ENCODE assay signal across 8 cellular contexts in genomic region chr22:23128269-23129108, GRCh38. TPM values are rescaled to one million over a fixed set of nuclear protein-coding genes. Genes with fewer than 3 reads are reported as not detected.
A peak's percentile ranks its signal among the peaks of the same experiment; 100 is the strongest.
DNase-seq lines count a peak whose midpoint lies in the region; ATAC-seq and TF ChIP-seq lines count a peak whose summit lies in the region.

No MANE protein-coding gene starts in this region.

- H3K36me3 ChIP-seq in Peyer's patch: no peaks in the 10 kb centered on the region

- TF ChIP-seq CTCF in HFFc6 (IDR thresholded peaks at IDR 0.05) (peak; percentile 91), Peyer's patch (IDR thresholded peaks at IDR 0.05) (peak; percentile 56 to 81 (median 76)), fibroblast of villous mesenchyme (IDR thresholded peaks at IDR 0.05; ENCODE audit: insufficient read depth, low read depth, low read length) (peak; percentile 79)

- no peak overlapping the region for H3K27ac Mint-ChIP-seq in HFFc6
- no peak overlapping the region for H3K27ac Mint-ChIP-seq in activated T-helper 17 cell treated with anti-CD3 and anti-CD28 coated beads, Interleukin-2, amount 50 U/mL, for 72 hours

- DNase-seq in CD1c-positive myeloid dendritic cell (ENCODE audit: extremely low spot score) (peak; percentile 81), HFFc6 (peak; percentile 71), Peyer's patch (peak; percentile 66 to 88 (median 76)), fibroblast of villous mesenchyme (ENCODE audit: low read depth) (peak; percentile 75), occipital lobe (lab: John Stamatoyannopoulos, UW) (peak; percentile 81), superior temporal gyrus (ENCODE audit: extremely low spot score) (peak; percentile 94)

- TF ChIP-seq POLR2A in Peyer's patch (IDR thresholded peaks at IDR 0.05): no peak

- peak; percentile 77 for ATAC-seq in activated T-helper 17 cell treated with anti-CD3 and anti-CD28 coated beads, Interleukin-2, amount 50 U/mL, for 72 hours (replicated peaks)
- no peak for ATAC-seq in GM19455 (IDR thresholded peaks at IDR 0.05; ENCODE audit: unreplicated experiment)

- no peaks in the 10 kb centered on the region for H3K9me3 ChIP-seq in Peyer's patch

- H3K36me3 Mint-ChIP-seq in HFFc6 (ENCODE audit: low read depth): no peaks in the 10 kb centered on the region
- no peaks in the 10 kb centered on the region for H3K36me3 Mint-ChIP-seq in activated T-helper 17 cell treated with anti-CD3 and anti-CD28 coated beads, Interleukin-2, amount 50 U/mL, for 72 hours (ENCODE audit: low read depth)

- peaks cover 6% of the 10 kb centered on the region for H3K4me1 Mint-ChIP-seq in HFFc6 (ENCODE audit: low read depth)
- H3K4me1 Mint-ChIP-seq in activated T-helper 17 cell treated with anti-CD3 and anti-CD28 coated beads, Interleukin-2, amount 50 U/mL, for 72 hours: no peaks in the 10 kb centered on the region

- H3K27me3 Mint-ChIP-seq in HFFc6 (ENCODE audit: insufficient read depth): peaks cover 26% of the 10 kb centered on the region
- no peaks in the 10 kb centered on the region for H3K27me3 Mint-ChIP-seq in activated T-helper 17 cell treated with anti-CD3 and anti-CD28 coated beads, Interleukin-2, amount 50 U/mL, for 72 hours

- H3K4me1 ChIP-seq in Peyer's patch: no peaks in the 10 kb centered on the region

- H3K27ac ChIP-seq in Peyer's patch: no peak overlapping the region

- no peaks in the 10 kb centered on the region for H3K9me3 Mint-ChIP-seq in HFFc6
- H3K9me3 Mint-ChIP-seq in activated T-helper 17 cell treated with anti-CD3 and anti-CD28 coated beads, Interleukin-2, amount 50 U/mL, for 72 hours: no peaks in the 10 kb centered on the region

- no peaks in the 10 kb centered on the region for H3K27me3 ChIP-seq in Peyer's patch

- H3K4me3 Mint-ChIP-seq in HFFc6: no peak overlapping the region
- no peak overlapping the region for H3K4me3 Mint-ChIP-seq in activated T-helper 17 cell treated with anti-CD3 and anti-CD28 coated beads, Interleukin-2, amount 50 U/mL, for 72 hours

- H3K4me3 ChIP-seq in Peyer's patch: no peak overlapping the region
- H3K4me3 ChIP-seq in fibroblast of villous mesenchyme (ENCODE audit: low read depth, low read length): no peak overlapping the region

RNA-seq across cellular contexts. Expression of gene RSPH14, which starts 13.3 kb away (rescaled TPM):
- total RNA-seq in HFFc6 (2021; fragmentation: NEBNext Ultra II Directional; extraction: Animal tissue kit (Norgen Biotek cat#: 25700)): not detected
- total RNA-seq in Peyer's patch (not detected), fibroblast of villous mesenchyme (under 0.01 and 0.43 TPM in 2 replicates), occipital lobe (1.9 TPM)
- total RNA-seq in activated T-helper 17 cell treated with anti-CD3 and anti-CD28 coated beads, Interleukin-2, amount 50 U/mL, for 72 hours: not detected

RNA-seq across cellular contexts. Expression of gene RAB36, which starts 16.8 kb away (rescaled TPM):
- total RNA-seq in HFFc6 (2021; fragmentation: NEBNext Ultra II Directional; extraction: Animal tissue kit (Norgen Biotek cat#: 25700)): 1 to 10 TPM; 5.4 to 7.1 (median 6.3) TPM
- total RNA-seq in Peyer's patch (1 to 10 TPM in 3 of 4 donors, not detected in 1; 1.0 to 2.5 (median 1.7) TPM), fibroblast of villous mesenchyme (5.6 and 6.1 TPM in 2 replicates), occipital lobe (5.9 TPM)
- under 1 TPM; 0.61 to 0.80 TPM for total RNA-seq in activated T-helper 17 cell treated with anti-CD3 and anti-CD28 coated beads, Interleukin-2, amount 50 U/mL, for 72 hours

RNA-seq across cellular contexts. Expression of gene BCR, which starts 51.8 kb away (rescaled TPM):
- total RNA-seq in HFFc6 (2021; fragmentation: NEBNext Ultra II Directional; extraction: Animal tissue kit (Norgen Biotek cat#: 25700)): 10 to 100 TPM; 28.0 to 41.3 (median 31.3) TPM
- 10 to 100 TPM; 55.8 to 86.9 (median 66.1) TPM for total RNA-seq in Peyer's patch
- 10 to 100 TPM; 43.3 to 50.3 TPM for total RNA-seq in activated T-helper 17 cell treated with anti-CD3 and anti-CD28 coated beads, Interleukin-2, amount 50 U/mL, for 72 hours
- 36.7 and 40.9 TPM in 2 replicates for total RNA-seq in fibroblast of villous mesenchyme
- total RNA-seq in occipital lobe: 53.2 TPM

RNA-seq across cellular contexts. Expression of gene GNAZ, which starts 58.2 kb away (rescaled TPM):
- total RNA-seq in HFFc6 (2021; fragmentation: NEBNext Ultra II Directional; extraction: Animal tissue kit (Norgen Biotek cat#: 25700)): 10 to 100 TPM; 19.0 to 22.5 (median 20.1) TPM
- total RNA-seq in Peyer's patch (1 to 10 TPM in 2 of 4 donors, under 1 TPM in 2; 0.35 to 3.5 (median 1.9) TPM), fibroblast of villous mesenchyme (0.64 and 1.3 TPM in 2 replicates), occipital lobe (192 TPM)
- total RNA-seq in activated T-helper 17 cell treated with anti-CD3 and anti-CD28 coated beads, Interleukin-2, amount 50 U/mL, for 72 hours: 1 to 10 TPM in 1 of 2 donors, under 1 TPM in 1; 0.37 to 2.0 TPM
